In the genomic region with DNA sequence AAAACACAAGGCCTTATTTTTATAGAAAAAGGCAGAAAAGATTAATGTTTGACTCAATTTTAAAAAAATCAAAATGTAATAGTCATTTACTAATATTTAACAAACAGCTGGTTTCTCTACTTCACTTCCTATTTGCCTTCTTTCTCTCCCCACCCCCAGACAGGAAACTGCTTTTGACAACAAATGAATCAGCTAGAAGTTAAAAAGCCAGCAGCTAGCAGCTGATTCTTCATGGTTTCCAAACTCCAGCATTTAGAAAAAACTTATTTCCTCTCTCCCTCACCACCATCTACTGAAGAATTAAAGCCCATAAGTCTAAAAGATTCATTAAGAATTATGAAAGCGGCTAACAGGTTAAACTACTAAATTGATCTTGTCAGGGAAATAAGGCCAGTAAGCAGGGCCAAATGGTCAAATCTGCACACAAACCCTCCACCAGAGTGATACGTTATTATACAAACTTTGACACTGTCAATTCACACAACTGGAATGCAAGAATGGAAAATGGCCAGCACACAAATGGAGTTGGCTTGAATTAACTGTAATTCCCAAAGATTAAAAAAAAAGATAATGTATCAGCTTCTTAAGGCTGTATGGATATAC, we compare ENCODE assay signal across 8 cellular contexts. TPM values are rescaled to one million over a fixed set of nuclear protein-coding genes. Genes with fewer than 3 reads are reported as not detected.
A peak's percentile ranks its signal among the peaks of the same experiment; 100 is the strongest.
DNase-seq lines count a peak whose midpoint lies in the region; ATAC-seq and TF ChIP-seq lines count a peak whose summit lies in the region.

No MANE protein-coding gene starts in this region.

- ATAC-seq in activated CD4-positive, CD25-positive, alpha-beta regulatory T cell treated with anti-CD3 and anti-CD28 coated beads, Interleukin-2, amount 50 U/mL, for 24 hours, result no peak
- ATAC-seq in HG02885 (IDR thresholded peaks at IDR 0.05; ENCODE audit: poor library complexity, unreplicated experiment) (peak; percentile 30), HG03095 (IDR thresholded peaks at IDR 0.05; ENCODE audit: unreplicated experiment) (no peak)

- H3K4me3 ChIP-seq in SJCRH30, result no peak overlapping the region

- H3K9me3 ChIP-seq in SJCRH30 (replicated peaks), result no peaks in the 10 kb centered on the region

- peak; percentile 48 for DNase-seq in activated CD4-positive, CD25-positive, alpha-beta regulatory T cell treated with anti-CD3 and anti-CD28 coated beads, Interleukin-2, amount 50 U/mL, for 16 hours (ENCODE audit: low read depth, low spot score)
- DNase-seq in SJCRH30 (peak; percentile 17 to 50), mesenteric fat pad (ENCODE audit: low spot score) (no peak)
- peak; percentile 42 for DNase-seq in effector CD4-positive, alpha-beta T cell

- no peaks in the 10 kb centered on the region for H3K9me3 Mint-ChIP-seq in nephron

- H3K4me1 Mint-ChIP-seq in nephron, result peaks cover 34% of the 10 kb centered on the region

- TF ChIP-seq CTCF in nephron (IDR thresholded peaks at IDR 0.05; ENCODE audit: unreplicated experiment in 3 of 3), result no peak

- peaks cover 21% of the 10 kb centered on the region for H3K4me1 ChIP-seq in SJCRH30

- no peaks in the 10 kb centered on the region for H3K27me3 ChIP-seq in SJCRH30

- H3K27ac Mint-ChIP-seq in nephron, result peak overlapping the region; percentile 54 to 86 (median 63)

- H3K36me3 ChIP-seq in SJCRH30, result peaks cover 49% of the 10 kb centered on the region

- peak overlapping the region; percentile 61 to 69 (median 68) for H3K4me3 Mint-ChIP-seq in nephron

- peaks cover 36% of the 10 kb centered on the region for H3K36me3 Mint-ChIP-seq in nephron (ENCODE audit: low read depth)

- H3K27me3 Mint-ChIP-seq in nephron (ENCODE audit: low read depth), result no peaks in the 10 kb centered on the region

- no peak overlapping the region for H3K27ac ChIP-seq in SJCRH30

RNA-seq across cellular contexts. Expression of gene WDR26, which starts 4.0 kb away (rescaled TPM):
- total RNA-seq in SJCRH30 (2014; rRNA removed; shearing (Covaris generic)), result 40.0 and 41.4 TPM in 2 replicates
- total RNA-seq in mesenteric fat pad, result 100 TPM
